31 cellular contexts compared by ENCODE assay signal in genomic region chr19:7561229-7561806, GRCh38. TPM values are rescaled to one million over a fixed set of nuclear protein-coding genes. Genes with fewer than 3 reads are reported as not detected.
"Had no signal": no experiment of that assay in that cellular context is flagged by ENCODE, and none has a peak within 500 bp of the region (broad histone marks: within the 10 kb centered on the region; RNA-seq: fewer than 3 reads in every experiment).

No MANE protein-coding gene starts in this region.

- H3K4me2 ChIP-seq: smooth muscle cell had no signal

- H3K27ac Mint-ChIP-seq: activated B cell treated with CpG ODN at 0.5 μM for 24 hours; activated CD8-positive, alpha-beta memory T cell treated with anti-CD3 and anti-CD28 coated beads, Interleukin-2, amount 10 ng/mL, durations not matched to agents 7 days and 5 days; activated CD8-positive, alpha-beta T cell treated with anti-CD3 and anti-CD28 coated beads, Interleukin-2, amount 10 ng/mL, durations not matched to agents 7 days and 5 days; activated naive CD4-positive, alpha-beta T cell treated with anti-CD3 and anti-CD28 coated beads, Interleukin-2, amount 50 U/mL, for 72 hours; activated T-helper 2 cell treated with anti-CD3 and anti-CD28 coated beads, Interferon-gamma antibody, Interleukin-2, Interleukin-4, amounts not matched to agents 10 μg/mL and 5 μg/mL and 100 μg/mL, durations not matched to agents 14 hours and 24 hours and 36 hours; nephron; T-helper 2 cell treated with Interferon-gamma antibody and Interleukin-4, amounts not matched to agents 5 μg/mL and 100 μg/mL, for 36 hours had no signal

- H3K9me3 Mint-ChIP-seq: activated B cell treated with CpG ODN at 0.5 μM for 24 hours; activated naive CD4-positive, alpha-beta T cell treated with anti-CD3 and anti-CD28 coated beads, Interleukin-2, amount 50 U/mL, for 72 hours; activated T-helper 2 cell treated with anti-CD3 and anti-CD28 coated beads, Interferon-gamma antibody, Interleukin-2, Interleukin-4, amounts not matched to agents 10 μg/mL and 5 μg/mL and 100 μg/mL, durations not matched to agents 14 hours and 24 hours and 36 hours; central memory CD8-positive, alpha-beta T cell; nephron; T-helper 2 cell treated with Interferon-gamma antibody and Interleukin-4, amounts not matched to agents 5 μg/mL and 100 μg/mL, for 36 hours had no signal

- H3K4me1 ChIP-seq: breast epithelium, gastroesophageal sphincter, pancreas, prostate gland, uterus had no signal

- H3K4me1 Mint-ChIP-seq: activated B cell treated with CpG ODN at 0.5 μM for 24 hours; central memory CD8-positive, alpha-beta T cell; nephron had no signal

- DNase-seq: activated B cell treated with CpG ODN at 0.5 μM for 24 hours; activated CD8-positive, alpha-beta memory T cell treated with anti-CD3 and anti-CD28 coated beads, Interleukin-2, amount 10 ng/mL, durations not matched to agents 7 days and 5 days; activated CD8-positive, alpha-beta T cell treated with anti-CD3 and anti-CD28 coated beads, Interleukin-2, amount 10 ng/mL, durations not matched to agents 7 days and 5 days; activated naive CD4-positive, alpha-beta T cell; activated T-cell treated with anti-CD3 and anti-CD28 coated beads, Interleukin-2, amount 50 U/mL, for 48 hours; effector CD8-positive, alpha-beta T cell; erythroblast; hippocampal formation; mucosa of descending colon; retina; stimulated activated CD4-positive, alpha-beta T cell treated with anti-CD3 and anti-CD28 coated beads, Interleukin-1b, Interleukin-23, amount 100 ng/mL, for 48 hours; stimulated activated CD4-positive, alpha-beta T cell treated with anti-CD3 and anti-CD28 coated beads, Interleukin-4, amount 100 ng/mL, for 4 hours; stimulated activated CD8-positive, alpha-beta memory T cell treated with anti-CD3 and anti-CD28 coated beads, Interleukin-4, amount 100 ng/mL, for 48 hours; stimulated activated naive CD4-positive, alpha-beta T cell; T-helper 1 cell; uterus had no signal

- H3K4me3 ChIP-seq: breast epithelium, gastroesophageal sphincter, lung, mucosa of descending colon, pancreas, prostate gland, smooth muscle cell, thoracic aorta, uterus had no signal

- H3K4me3 Mint-ChIP-seq: activated B cell treated with CpG ODN at 0.5 μM for 24 hours; activated CD8-positive, alpha-beta memory T cell treated with anti-CD3 and anti-CD28 coated beads, Interleukin-2, amount 10 ng/mL, durations not matched to agents 7 days and 5 days; activated CD8-positive, alpha-beta T cell treated with anti-CD3 and anti-CD28 coated beads, Interleukin-2, amount 10 ng/mL, durations not matched to agents 7 days and 5 days; central memory CD8-positive, alpha-beta T cell; nephron; T-helper 2 cell treated with Interferon-gamma antibody and Interleukin-4, amounts not matched to agents 5 μg/mL and 100 μg/mL, for 36 hours had no signal

- H3K27me3 ChIP-seq: breast epithelium, gastroesophageal sphincter, pancreas, uterus had no signal

- H3K36me3 ChIP-seq: breast epithelium, uterus had no signal

- ATAC-seq: activated CD8-positive, alpha-beta memory T cell treated with anti-CD3 and anti-CD28 coated beads, Interleukin-2, amount 10 ng/mL, durations not matched to agents 7 days and 5 days; activated CD8-positive, alpha-beta T cell treated with anti-CD3 and anti-CD28 coated beads, Interleukin-2, amount 10 ng/mL, durations not matched to agents 7 days and 5 days; activated naive CD4-positive, alpha-beta T cell treated with anti-CD3 and anti-CD28 coated beads, Interleukin-2, amount 50 U/mL, for 72 hours; gastroesophageal sphincter; mucosa of descending colon had no signal

- H3K27ac ChIP-seq: breast epithelium, gastroesophageal sphincter, pancreas, prostate gland, thoracic aorta, uterus had no signal

- H3K27me3 Mint-ChIP-seq: activated B cell treated with CpG ODN at 0.5 μM for 24 hours; activated CD8-positive, alpha-beta memory T cell treated with anti-CD3 and anti-CD28 coated beads, Interleukin-2, amount 10 ng/mL, durations not matched to agents 7 days and 5 days; central memory CD8-positive, alpha-beta T cell had no signal

- H3K9me3 ChIP-seq: breast epithelium, gastroesophageal sphincter, mucosa of descending colon, pancreas, prostate gland, thoracic aorta, uterus had no signal

- FAIRE-seq: keratinocyte, pancreas had no signal

RNA-seq across cellular contexts. Expression of gene CAMSAP3, which starts 34.3 kb away (rescaled TPM):
- total RNA-seq: dermis microvascular lymphatic vessel endothelial cell, myocyte had no signal
